2 cellular contexts compared by ENCODE assay signal in the genomic region with DNA sequence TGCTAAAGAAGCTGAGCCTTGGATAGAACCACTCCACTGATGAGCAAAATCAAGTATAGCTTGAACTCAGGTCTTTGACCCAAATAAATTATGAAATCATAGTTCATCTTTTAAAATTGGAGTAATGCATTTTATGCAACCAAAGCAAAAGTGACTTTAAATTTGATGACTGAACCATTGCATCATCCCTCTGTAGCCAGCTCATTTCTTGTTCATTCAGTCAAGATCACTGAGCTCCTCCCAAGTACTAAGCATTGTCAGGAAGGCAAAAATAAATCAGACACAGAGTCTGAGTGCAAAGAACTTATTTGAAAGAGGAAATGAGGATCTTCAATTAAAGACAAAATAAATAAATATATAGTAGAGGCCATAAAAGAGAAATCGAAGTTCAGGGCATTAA.
A peak's percentile ranks its signal among the peaks of the same experiment; 100 is the strongest.
TF ChIP-seq lines count a peak whose summit lies in the region.

No MANE protein-coding gene starts in this region.

TF ChIP-seq in IMR-90, 13 proteins besides CTCF, POLR2A, EP300 and RAD21:
- peak; percentile 42 for TF ChIP-seq MAFK (IDR thresholded peaks at IDR 0.05; ENCODE audit: low read depth, low read length)
- TF ChIP-seq NFE2L2 (IDR thresholded peaks at IDR 0.05; ENCODE audit: low read depth, low read length), result no peak
- TF ChIP-seq CEBPB (IDR thresholded peaks at IDR 0.05; ENCODE audit: low read depth, low read length), result peak; percentile 62; the same call in 1 of the 2 replicates

TF ChIP-seq in H1, 55 proteins besides CTCF, POLR2A, EP300 and RAD21:
- TF ChIP-seq CREB1 (IDR thresholded peaks at IDR 0.05) (no peak), CEBPB (IDR thresholded peaks at IDR 0.05; ENCODE audit: low read depth, low read length) (peak; percentile 47; the same call in 1 of the 2 replicates)
